In the genomic region with DNA sequence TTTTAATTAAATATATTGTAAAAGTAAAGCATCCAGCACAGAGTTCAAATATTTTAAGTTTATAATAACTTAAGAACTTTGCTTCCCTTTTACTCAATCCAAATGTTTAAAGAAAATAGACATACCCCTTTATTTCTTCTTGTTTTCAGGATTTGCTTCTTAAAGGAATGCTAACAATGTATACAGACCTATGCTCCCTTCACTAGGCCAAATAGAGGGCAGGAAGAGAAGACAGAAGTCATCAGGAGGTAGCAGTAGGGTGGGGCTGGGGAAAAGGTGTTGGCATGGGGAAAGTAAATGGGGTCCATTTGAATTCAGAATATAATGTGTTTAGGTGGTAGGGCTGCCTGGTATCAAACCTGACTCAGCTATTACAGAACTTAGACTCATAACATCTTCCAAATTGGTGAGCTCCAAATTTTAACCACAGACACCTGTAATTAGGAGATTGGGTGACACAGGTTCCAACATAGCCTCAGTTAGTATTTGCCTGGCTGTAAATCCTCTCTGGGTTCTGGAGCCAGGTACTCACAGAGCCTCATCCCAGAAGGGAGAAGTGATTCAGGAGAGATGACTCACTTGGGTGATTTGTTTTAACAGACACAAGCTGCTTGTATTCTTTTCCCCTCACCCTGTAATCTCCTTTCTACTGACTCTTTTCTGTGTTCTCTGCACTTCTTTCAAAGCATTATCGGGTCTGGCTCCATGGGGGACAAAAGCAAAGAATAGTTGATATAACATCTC, we compare ENCODE assay signal across 1 cellular context.
TF ChIP-seq lines count a peak whose summit lies in the region.

No MANE protein-coding gene starts in this region.

TF ChIP-seq in K562, 482 proteins besides CTCF, POLR2A, EP300 and RAD21 (continued from another document):
- TF ChIP-seq, protein P1, sequence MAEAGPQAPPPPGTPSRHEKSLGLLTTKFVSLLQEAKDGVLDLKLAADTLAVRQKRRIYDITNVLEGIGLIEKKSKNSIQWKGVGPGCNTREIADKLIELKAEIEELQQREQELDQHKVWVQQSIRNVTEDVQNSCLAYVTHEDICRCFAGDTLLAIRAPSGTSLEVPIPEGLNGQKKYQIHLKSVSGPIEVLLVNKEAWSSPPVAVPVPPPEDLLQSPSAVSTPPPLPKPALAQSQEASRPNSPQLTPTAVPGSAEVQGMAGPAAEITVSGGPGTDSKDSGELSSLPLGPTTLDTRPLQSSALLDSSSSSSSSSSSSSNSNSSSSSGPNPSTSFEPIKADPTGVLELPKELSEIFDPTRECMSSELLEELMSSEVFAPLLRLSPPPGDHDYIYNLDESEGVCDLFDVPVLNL (CRISPR knock-in tag; IDR thresholded peaks at IDR 0.05; ENCODE audit: low read depth): no peak
- TF ChIP-seq HCFC1 (IDR thresholded peaks at IDR 0.05; ENCODE audit: low read depth, low read length) (no peak), ZNF124 (CRISPR knock-in tag; IDR thresholded peaks at IDR 0.05) (no peak), HDAC8 (tag; IDR thresholded peaks at IDR 0.05) (no peak), FOSL1 (tag; conservative IDR thresholded peaks at IDR 0.05) (peak; percentile 69), RAD51 (IDR thresholded peaks at IDR 0.05; ENCODE audit: borderline replicate concordance, low read depth) (no peak), ZNF197 (CRISPR knock-in tag; IDR thresholded peaks at IDR 0.05; ENCODE audit: low read depth) (no peak), TSC22D4 (tag; IDR thresholded peaks at IDR 0.05) (no peak), C11orf30 (IDR thresholded peaks at IDR 0.05; ENCODE audit: low read depth) (0 out of 2 replicates have a peak, but pooled peaks have one; percentile 6), NFIX (CRISPR knock-in tag; IDR thresholded peaks at IDR 0.05; ENCODE audit: low read depth) (no peak), MTF1 (CRISPR knock-in tag; IDR thresholded peaks at IDR 0.05; ENCODE audit: borderline replicate concordance) (no peak), ZNF316 (IDR thresholded peaks at IDR 0.05) (0 out of 2 replicates have a peak, but pooled peaks have one; percentile 30), TAF15 (IDR thresholded peaks at IDR 0.05; ENCODE audit: low read depth, low read length) (no peak), XRCC3 (IDR thresholded peaks at IDR 0.05) (no peak), ZNF165 (CRISPR knock-in tag; IDR thresholded peaks at IDR 0.05; ENCODE audit: borderline replicate concordance) (no peak)
- TF ChIP-seq, protein P2, sequence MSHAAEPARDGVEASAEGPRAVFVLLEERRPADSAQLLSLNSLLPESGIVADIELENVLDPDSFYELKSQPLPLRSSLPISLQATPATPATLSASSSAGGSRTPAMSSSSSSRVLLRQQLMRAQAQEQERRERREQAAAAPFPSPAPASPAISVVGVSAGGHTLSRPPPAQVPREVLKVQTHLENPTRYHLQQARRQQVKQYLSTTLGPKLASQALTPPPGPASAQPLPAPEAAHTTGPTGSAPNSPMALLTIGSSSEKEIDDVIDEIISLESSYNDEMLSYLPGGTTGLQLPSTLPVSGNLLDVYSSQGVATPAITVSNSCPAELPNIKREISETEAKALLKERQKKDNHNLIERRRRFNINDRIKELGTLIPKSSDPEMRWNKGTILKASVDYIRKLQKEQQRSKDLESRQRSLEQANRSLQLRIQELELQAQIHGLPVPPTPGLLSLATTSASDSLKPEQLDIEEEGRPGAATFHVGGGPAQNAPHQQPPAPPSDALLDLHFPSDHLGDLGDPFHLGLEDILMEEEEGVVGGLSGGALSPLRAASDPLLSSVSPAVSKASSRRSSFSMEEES (CRISPR knock-in tag; IDR thresholded peaks at IDR 0.05): no peak
